Comparison of ENCODE assay signal across 18 cellular contexts in genomic region chr22:25697978-25698377, GRCh38. TPM values are rescaled to one million over a fixed set of nuclear protein-coding genes. Genes with fewer than 3 reads are reported as not detected.
"Had no signal": no experiment of that assay in that cellular context is flagged by ENCODE, and none has a peak within 500 bp of the region (broad histone marks: within the 10 kb centered on the region; RNA-seq: fewer than 3 reads in every experiment).

No MANE protein-coding gene starts in this region.

- H3K27ac Mint-ChIP-seq: activated CD4-positive, alpha-beta memory T cell treated with anti-CD3 and anti-CD28 coated beads for 36 hours; mesothelial cell of epicardium; stimulated activated naive CD8-positive, alpha-beta T cell treated with anti-CD3 and anti-CD28 coated beads, Interleukin-15, Interleukin-2, amounts not matched to agents 100 ng/mL and 50 ng/mL, for 24 hours had no signal

- H3K27ac ChIP-seq: colonic mucosa, testis, upper lobe of right lung, WERI-Rb-1 had no signal

- H3K36me3 ChIP-seq: colonic mucosa, upper lobe of right lung had no signal

- H3K9me3 ChIP-seq: colonic mucosa, testis, upper lobe of right lung had no signal

- H3K27me3 ChIP-seq: colonic mucosa, testis, upper lobe of right lung had no signal

- H3K4me3 Mint-ChIP-seq: activated CD4-positive, alpha-beta memory T cell treated with anti-CD3 and anti-CD28 coated beads for 36 hours; central memory CD8-positive, alpha-beta T cell; mesothelial cell of epicardium; stimulated activated naive CD8-positive, alpha-beta T cell treated with anti-CD3 and anti-CD28 coated beads, Interleukin-15, Interleukin-2, amounts not matched to agents 100 ng/mL and 50 ng/mL, for 24 hours had no signal

- H3K4me3 ChIP-seq: colonic mucosa, lung, SK-N-MC, testis, upper lobe of right lung had no signal

- DNase-seq: activated CD4-positive, alpha-beta memory T cell treated with anti-CD3 and anti-CD28 coated beads for 36 hours; activated naive CD4-positive, alpha-beta T cell; activated T-cell treated with anti-CD3 and anti-CD28 coated beads for 4 hours; aorta; colonic mucosa; glutamatergic neuron; retina; stimulated activated CD4-positive, alpha-beta T cell treated with anti-CD3 and anti-CD28 coated beads, Interleukin-12 subunit alpha, Interleukin-12 subunit beta, amount 100 ng/mL, for 4 hours; stimulated activated CD4-positive, alpha-beta T cell treated with anti-CD3 and anti-CD28 coated beads, Interleukin-1b, Interleukin-23, amount 100 ng/mL, for 48 hours; testis; upper lobe of right lung; WERI-Rb-1 had no signal

- H3K9me3 Mint-ChIP-seq: activated CD4-positive, alpha-beta memory T cell treated with anti-CD3 and anti-CD28 coated beads for 36 hours; central memory CD8-positive, alpha-beta T cell; mesothelial cell of epicardium; stimulated activated naive CD8-positive, alpha-beta T cell treated with anti-CD3 and anti-CD28 coated beads, Interleukin-15, Interleukin-2, amounts not matched to agents 100 ng/mL and 50 ng/mL, for 24 hours had no signal

- H3K36me3 Mint-ChIP-seq: activated CD4-positive, alpha-beta memory T cell treated with anti-CD3 and anti-CD28 coated beads for 36 hours had no signal

- H3K4me1 ChIP-seq: colonic mucosa, testis, upper lobe of right lung had no signal

- H3K27me3 Mint-ChIP-seq: activated CD4-positive, alpha-beta memory T cell treated with anti-CD3 and anti-CD28 coated beads for 36 hours; central memory CD8-positive, alpha-beta T cell; stimulated activated naive CD8-positive, alpha-beta T cell treated with anti-CD3 and anti-CD28 coated beads, Interleukin-15, Interleukin-2, amounts not matched to agents 100 ng/mL and 50 ng/mL, for 24 hours had no signal

- ATAC-seq: upper lobe of right lung had no signal

- H3K4me1 Mint-ChIP-seq: central memory CD8-positive, alpha-beta T cell had no signal

RNA-seq across cellular contexts. Expression of gene MYO18B, which starts 44.0 kb away (rescaled TPM):
- polyA plus RNA-seq: keratinocyte had no signal
